Comparison of ENCODE assay signal across 9 cellular contexts in genomic region chr19:17931532-17932191, GRCh38. TPM values are rescaled to one million over a fixed set of nuclear protein-coding genes. Genes with fewer than 3 reads are reported as not detected.
DNase-seq lines count a peak whose midpoint lies in the region; ATAC-seq and TF ChIP-seq lines count a peak whose summit lies in the region.
"Had no signal": no experiment of that assay in that cellular context is flagged by ENCODE, and none has a peak within 500 bp of the region (broad histone marks: within the 10 kb centered on the region; RNA-seq: fewer than 3 reads in every experiment).

No MANE protein-coding gene starts in this region.

- 27% methylated on average over 14 of the region's 14 CpGs for WGBS in ectodermal cell, 2 experiments
- WGBS in gastroesophageal sphincter (ENCODE audit: low coverage in 1 of 2), 2 donors: 19% methylated on average over 5 to 11 of the region's 14 CpGs

- peak overlapping the region; percentile 82 for H3K4me3 ChIP-seq in ectodermal cell (ENCODE audit: insufficient read depth, low read depth, low read length)
- peak overlapping the region in 1 of 2 donors; percentile 93 for H3K4me3 ChIP-seq in gastroesophageal sphincter

- H3K36me3 ChIP-seq in ectodermal cell (ENCODE audit: control insufficient read depth, insufficient read depth, low read length) (no peaks in the 10 kb centered on the region), gastroesophageal sphincter (peaks cover 0 to 13% of the 10 kb centered on the region in 2 donors)

- ATAC-seq in omental fat pad (ENCODE audit: low FRiP score) (peak; percentile 37), HG02973 (IDR thresholded peaks at IDR 0.05; ENCODE audit: unreplicated experiment) (no peak), GM18498 (IDR thresholded peaks at IDR 0.05; ENCODE audit: unreplicated experiment) (no peak), gastroesophageal sphincter (no peak), HG02840 (IDR thresholded peaks at IDR 0.05; ENCODE audit: low FRiP score, unreplicated experiment) (no peak)

- peak; percentile 38 for DNase-seq in DMS79 (lab: John Stamatoyannopoulos, UW)
- DNase-seq in NCI-H146 (lab: John Stamatoyannopoulos, UW): peak; percentile 58
- no peak for DNase-seq in omental fat pad (ENCODE audit: low spot score)

- H3K27ac ChIP-seq in ectodermal cell (ENCODE audit: insufficient read depth, low read depth, low read length, poor library complexity, severe bottlenecking) (no peak overlapping the region), gastroesophageal sphincter (peak overlapping the region in 1 of 4 donors; percentile 92)

- no peak for TF ChIP-seq POLR2A in gastroesophageal sphincter (IDR thresholded peaks at IDR 0.05)

- H3K9me3 ChIP-seq in ectodermal cell (ENCODE audit: control insufficient read depth, low read length) (no peaks in the 10 kb centered on the region), gastroesophageal sphincter (no peaks in the 10 kb centered on the region)

- TF ChIP-seq CTCF in omental fat pad (IDR thresholded peaks at IDR 0.05) (no peak), gastroesophageal sphincter (IDR thresholded peaks at IDR 0.05) (no peak)

- no peak for TF ChIP-seq EP300 in gastroesophageal sphincter (IDR thresholded peaks at IDR 0.05)

- H3K27me3 ChIP-seq in ectodermal cell (ENCODE audit: control insufficient read depth, insufficient read depth, low read length, poor library complexity, severe bottlenecking) (no peaks in the 10 kb centered on the region), gastroesophageal sphincter (no peaks in the 10 kb centered on the region)

- H3K4me1 ChIP-seq in ectodermal cell (ENCODE audit: control insufficient read depth, insufficient read depth, low read length) (peaks cover 5% of the 10 kb centered on the region), gastroesophageal sphincter (peaks cover 0 to 31% (median 7%) of the 10 kb centered on the region in 3 donors)

RNA-seq across cellular contexts. Expression of gene CCDC124, which starts 1.2 kb away (rescaled TPM):
- 118 TPM for polyA plus RNA-seq in ectodermal cell (2013, experiment 1 of 4)
- 96.2 TPM for polyA plus RNA-seq in ectodermal cell (2013, experiment 2 of 4)
- polyA plus RNA-seq in ectodermal cell (2013, experiment 3 of 4): 103 TPM
- polyA plus RNA-seq in ectodermal cell (2013, experiment 4 of 4): 98.6 TPM
- total RNA-seq in omental fat pad: 10 to 100 TPM; 34.7 to 73.4 (median 49.5) TPM
- 10 to 100 TPM; 48.1 to 75.9 (median 56.6) TPM for total RNA-seq in gastroesophageal sphincter

RNA-seq across cellular contexts. Expression of gene KCNN1, which starts 35.2 kb away (rescaled TPM):
- 7.3 TPM for polyA plus RNA-seq in ectodermal cell (2013, experiment 1 of 4)
- polyA plus RNA-seq in ectodermal cell (2013, experiment 2 of 4): 6.9 TPM
- 10.5 TPM for polyA plus RNA-seq in ectodermal cell (2013, experiment 3 of 4)
- polyA plus RNA-seq in ectodermal cell (2013, experiment 4 of 4): 9.4 TPM
- total RNA-seq in omental fat pad: 1 to 10 TPM in 1 of 4 donors, under 1 TPM in 2, not detected in 1; 0.12 to 1.0 (median 0.88) TPM
- total RNA-seq in gastroesophageal sphincter: under 1 TPM in 2 of 4 donors, not detected in 2; 0.20 to 0.89 TPM

RNA-seq across cellular contexts. Expression of gene SLC5A5, which starts 59.9 kb away (rescaled TPM):
- polyA plus RNA-seq in ectodermal cell (2013, experiment 1 of 4): 0.63 TPM
- 0.64 TPM for polyA plus RNA-seq in ectodermal cell (2013, experiment 2 of 4)
- polyA plus RNA-seq in ectodermal cell (2013, experiment 3 of 4): 0.48 TPM
- polyA plus RNA-seq in ectodermal cell (2013, experiment 4 of 4): 0.89 TPM
- under 1 TPM in 1 of 4 donors, not detected in 3; 0.09 TPM for total RNA-seq in omental fat pad
- under 1 TPM in 1 of 4 donors, not detected in 3; 0.16 TPM for total RNA-seq in gastroesophageal sphincter
- total RNA-seq: aorta had no signal
